Comparison of ENCODE assay signal across 8 cellular contexts in genomic region chr2:241878007-241878970, GRCh38. TPM values are rescaled to one million over a fixed set of nuclear protein-coding genes. Genes with fewer than 3 reads are reported as not detected.
A peak's percentile ranks its signal among the peaks of the same experiment; 100 is the strongest.
DNase-seq lines count a peak whose midpoint lies in the region; ATAC-seq and TF ChIP-seq lines count a peak whose summit lies in the region.

No MANE protein-coding gene starts in this region.

- H3F3A ChIP-seq in GM23248 (ENCODE audit: insufficient read depth): peaks cover 10% of the 10 kb centered on the region

- no peak overlapping the region for H2AFZ ChIP-seq in GM23248

- H3K27ac Mint-ChIP-seq in activated CD8-positive, alpha-beta T cell treated with anti-CD3 and anti-CD28 coated beads for 36 hours: no peak overlapping the region

- no peaks in the 10 kb centered on the region for H3K36me3 ChIP-seq in GM23248 (ENCODE audit: low read depth)

- no peaks in the 10 kb centered on the region for H3K27me3 Mint-ChIP-seq in activated CD8-positive, alpha-beta T cell treated with anti-CD3 and anti-CD28 coated beads for 36 hours

- CTCF ChIA-PET in activated CD8-positive, alpha-beta T cell treated with anti-CD3 and anti-CD28 coated beads for 36 hours (lab: Charles Lee): interaction anchor here (0.7 to 5.2 kb wide), 35 partner anchors 11 to 269 kb away, joined by 3 to 62 read pairs (median 6); partner anchors contain the start of genes ATG4B, D2HGDH, DTYMK and ING5

- H3K9me3 ChIP-seq in GM23248 (ENCODE audit: low read depth): no peaks in the 10 kb centered on the region

- H3K79me2 ChIP-seq in GM23248 (ENCODE audit: insufficient read depth): no peaks in the 10 kb centered on the region

- no peak overlapping the region for H3K9ac ChIP-seq in GM23248

- H3K4me1 ChIP-seq in GM23248 (ENCODE audit: insufficient read depth): peaks cover 14% of the 10 kb centered on the region

- no peak for ATAC-seq in activated CD8-positive, alpha-beta T cell treated with anti-CD3 and anti-CD28 coated beads for 36 hours
- ATAC-seq in GM19452 (IDR thresholded peaks at IDR 0.05; ENCODE audit: unreplicated experiment): no peak

- peak; percentile 55 for TF ChIP-seq CTCF in activated CD8-positive, alpha-beta T cell treated with anti-CD3 and anti-CD28 coated beads for 36 hours (IDR thresholded peaks at IDR 0.05)

- intact Hi-C loops in activated CD8-positive, alpha-beta T cell treated with anti-CD3 and anti-CD28 coated beads for 36 hours (cut with micrococcal nuclease): no loop called here

- peaks cover 7% of the 10 kb centered on the region for H3K36me3 Mint-ChIP-seq in activated CD8-positive, alpha-beta T cell treated with anti-CD3 and anti-CD28 coated beads for 36 hours (ENCODE audit: low read depth)

- H3K4me3 Mint-ChIP-seq in activated CD8-positive, alpha-beta T cell treated with anti-CD3 and anti-CD28 coated beads for 36 hours: no peak overlapping the region

- H3K9me3 Mint-ChIP-seq in activated CD8-positive, alpha-beta T cell treated with anti-CD3 and anti-CD28 coated beads for 36 hours: no peaks in the 10 kb centered on the region

- H3K4me1 Mint-ChIP-seq in activated CD8-positive, alpha-beta T cell treated with anti-CD3 and anti-CD28 coated beads for 36 hours (ENCODE audit: low read depth): peaks cover 33% of the 10 kb centered on the region

- in situ Hi-C loops in GM23248 (cut with MboI): no loop called here

- no peak overlapping the region for H3K4me3 ChIP-seq in GM23248

- WGBS in GM23248 (ENCODE audit: low coverage in 1 of 2, low lambda C conversion rate in 2 of 2, missing lambda C conversion rate in 2 of 2), 2 experiments: 27 to 29% methylated on average over 21 to 26 of the region's 26 CpGs

- no peaks in the 10 kb centered on the region for H3K9me2 ChIP-seq in GM23248 (ENCODE audit: insufficient read depth)

- no peak overlapping the region for H3K27ac ChIP-seq in GM23248

- POLR2A ChIA-PET in activated CD8-positive, alpha-beta T cell treated with anti-CD3 and anti-CD28 coated beads for 36 hours (lab: Charles Lee): interaction anchor here (0.7 to 1.7 kb wide), 4 partner anchors 10 to 176 kb away, joined by 3 to 9 read pairs (median 4); partner anchors contain the start of gene ING5

- DNase-seq in AG08395 (ENCODE audit: low spot score) (peak; percentile 86), GM23248 (peak; percentile 82), NCI-H82 treated with DMSO at 0.1 percent for 48 hours (lab: John Stamatoyannopoulos, UW; ENCODE audit: unreplicated experiment) (peak; percentile 59), midbrain (lab: John Stamatoyannopoulos, UW) (peak; percentile 85)
- DNase-seq in activated CD8-positive, alpha-beta T cell treated with anti-CD3 and anti-CD28 coated beads for 36 hours: peak; percentile 84
- DNase-seq in effector CD8-positive, alpha-beta T cell (lab: John Stamatoyannopoulos, UW): peak; percentile 74
- peak; percentile 50 to 57 for DNase-seq in stimulated activated CD8-positive, alpha-beta memory T cell treated with anti-CD3 and anti-CD28 coated beads, Interleukin-7, amount 100 ng/mL, for 48 hours (ENCODE audit: extremely low read depth in 1 of 2, low read depth in 1 of 2)

- H3K4me2 ChIP-seq in GM23248 (ENCODE audit: unreplicated experiment): no peak overlapping the region

- no peaks in the 10 kb centered on the region for H4K20me1 ChIP-seq in GM23248 (ENCODE audit: insufficient read depth)

- no peaks in the 10 kb centered on the region for H3K27me3 ChIP-seq in GM23248 (replicated peaks; ENCODE audit: insufficient read depth)

RNA-seq across cellular contexts. Expression of gene RTP5, which starts 8.8 kb away (rescaled TPM):
- total RNA-seq in GM23248 (2014; rRNA removed; shearing (Covaris generic)): not detected in 2 replicates
- not detected in 2 replicates for polyA plus RNA-seq in GM23248 (2016; fragmentation: Nextera tagmentation; extraction: Ambion mirVana)
- total RNA-seq in activated CD8-positive, alpha-beta T cell treated with anti-CD3 and anti-CD28 coated beads for 36 hours: under 1 TPM; 0.22 to 0.29 TPM

RNA-seq across cellular contexts. Expression of gene PDCD1, which starts 19.6 kb away (rescaled TPM):
- not detected in 2 replicates for total RNA-seq in GM23248 (2014; rRNA removed; shearing (Covaris generic))
- not detected in 2 replicates for polyA plus RNA-seq in GM23248 (2016; fragmentation: Nextera tagmentation; extraction: Ambion mirVana)
- total RNA-seq in activated CD8-positive, alpha-beta T cell treated with anti-CD3 and anti-CD28 coated beads for 36 hours: 10 to 100 TPM; 19.4 to 20.3 TPM

Comparison
In these comparisons a context has a peak if more than half of its experiments do, and no peak if none do; other contexts are left out.
1. RNA of gene PDCD1, which starts 19.6 kb away (total RNA-seq): 19.4 to 20.3 TPM in activated CD8-positive, alpha-beta T cell treated with anti-CD3 and anti-CD28 coated beads for 36 hours; not detected in GM23248; every median in the first group is over 10 times any median in the second.
2. Peak in every context shown above with its lines, with median percentiles within 50 percentile points of each other: DNase-seq.